Comparison of ENCODE assay signal across 21 cellular contexts in the genomic region with DNA sequence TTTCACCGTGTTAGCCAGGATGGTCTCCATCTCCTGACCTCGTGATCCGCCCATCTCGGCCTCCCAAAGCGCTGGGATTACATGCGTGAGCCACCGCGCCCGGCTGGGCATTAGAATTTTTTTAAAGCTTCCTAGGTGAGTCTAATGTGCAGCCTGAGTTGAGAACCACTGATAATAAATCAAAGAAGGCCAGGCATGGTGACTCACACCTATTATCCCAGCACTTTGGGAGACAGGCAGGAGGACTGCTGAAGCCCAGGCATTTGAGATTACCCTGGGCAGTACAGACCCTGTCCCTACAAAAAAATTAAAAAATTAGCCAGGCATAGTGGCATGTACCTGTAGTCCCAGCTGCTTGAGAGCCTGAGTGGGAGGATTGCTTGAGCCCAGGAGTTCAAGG. TPM values are rescaled to one million over a fixed set of nuclear protein-coding genes. Genes with fewer than 3 reads are reported as not detected.
"Had no signal": no experiment of that assay in that cellular context is flagged by ENCODE, and none has a peak within 500 bp of the region (broad histone marks: within the 10 kb centered on the region; RNA-seq: fewer than 3 reads in every experiment).

No MANE protein-coding gene starts in this region.

- ATAC-seq: activated CD8-positive, alpha-beta memory T cell treated with anti-CD3 and anti-CD28 coated beads, Interleukin-2, amount 10 ng/mL, durations not matched to agents 7 days and 5 days; activated naive CD4-positive, alpha-beta T cell treated with anti-CD3 and anti-CD28 coated beads, Interleukin-2, amount 50 U/mL, for 72 hours; activated T-cell treated with anti-CD3 and anti-CD28 coated beads, Interleukin-2, amount 50 U/mL, for 4 hours; body of pancreas; naive thymus-derived CD8-positive, alpha-beta T cell; pancreas; T-cell; upper lobe of right lung had no signal

- H3K4me1 Mint-ChIP-seq: activated CD8-positive, alpha-beta memory T cell treated with anti-CD3 and anti-CD28 coated beads, Interleukin-2, amount 10 ng/mL, durations not matched to agents 7 days and 5 days; T-cell had no signal

- H3K36me3 ChIP-seq: colonic mucosa, esophagus squamous epithelium, pancreas, stomach, upper lobe of right lung had no signal

- FAIRE-seq: endometrium, pancreas had no signal

- H3K9me3 ChIP-seq: body of pancreas, colonic mucosa, esophagus squamous epithelium, pancreas, stomach, testis, upper lobe of right lung had no signal

- H3K27me3 Mint-ChIP-seq: activated CD4-positive, alpha-beta memory T cell treated with anti-CD3 and anti-CD28 coated beads for 36 hours; naive thymus-derived CD8-positive, alpha-beta T cell; T-cell had no signal

- H3K27me3 ChIP-seq: body of pancreas, colonic mucosa, pancreas, stomach, testis, upper lobe of right lung had no signal

- H3K36me3 Mint-ChIP-seq: activated CD4-positive, alpha-beta memory T cell treated with anti-CD3 and anti-CD28 coated beads for 36 hours; activated CD8-positive, alpha-beta memory T cell treated with anti-CD3 and anti-CD28 coated beads, Interleukin-2, amount 10 ng/mL, durations not matched to agents 7 days and 5 days; activated naive CD4-positive, alpha-beta T cell treated with anti-CD3 and anti-CD28 coated beads, Interleukin-2, amount 50 U/mL, for 72 hours; naive thymus-derived CD8-positive, alpha-beta T cell; T-cell had no signal

- H3K4me3 ChIP-seq: body of pancreas, colonic mucosa, esophagus squamous epithelium, pancreas, stomach, testis, upper lobe of right lung had no signal

- H3K27ac ChIP-seq: body of pancreas, colonic mucosa, esophagus squamous epithelium, pancreas, stomach, testis, upper lobe of right lung had no signal

- H3K4me3 Mint-ChIP-seq: activated CD4-positive, alpha-beta memory T cell treated with anti-CD3 and anti-CD28 coated beads for 36 hours; activated CD8-positive, alpha-beta memory T cell treated with anti-CD3 and anti-CD28 coated beads, Interleukin-2, amount 10 ng/mL, durations not matched to agents 7 days and 5 days; activated T-cell treated with anti-CD3 and anti-CD28 coated beads, Interleukin-2, amount 50 U/mL, for 4 hours; naive thymus-derived CD8-positive, alpha-beta T cell; T-cell had no signal

- H3K9me3 Mint-ChIP-seq: activated CD4-positive, alpha-beta memory T cell treated with anti-CD3 and anti-CD28 coated beads for 36 hours; activated naive CD4-positive, alpha-beta T cell treated with anti-CD3 and anti-CD28 coated beads, Interleukin-2, amount 50 U/mL, for 72 hours; activated T-cell treated with anti-CD3 and anti-CD28 coated beads, Interleukin-2, amount 50 U/mL, for 4 hours; naive thymus-derived CD8-positive, alpha-beta T cell; T-cell had no signal

- DNase-seq: activated CD4-positive, alpha-beta memory T cell treated with anti-CD3 and anti-CD28 coated beads for 36 hours; activated CD8-positive, alpha-beta memory T cell treated with anti-CD3 and anti-CD28 coated beads, Interleukin-2, amount 10 ng/mL, durations not matched to agents 7 days and 5 days; activated gamma-delta T cell; activated T-cell treated with anti-CD3 and anti-CD28 coated beads, Interleukin-2, amount 50 U/mL, for 4 hours; amniotic stem cell; body of pancreas; caudate nucleus; colonic mucosa; esophagus squamous epithelium; glutamatergic neuron; mammary epithelial cell; naive thymus-derived CD8-positive, alpha-beta T cell; pancreas; stimulated activated CD4-positive, alpha-beta T cell treated with anti-CD3 and anti-CD28 coated beads, Interleukin-1b, Interleukin-23, amount 100 ng/mL, for 48 hours; stomach; T-cell; T-helper 9 cell; testis; upper lobe of right lung had no signal

- H3K27ac Mint-ChIP-seq: activated CD4-positive, alpha-beta memory T cell treated with anti-CD3 and anti-CD28 coated beads for 36 hours; activated CD8-positive, alpha-beta memory T cell treated with anti-CD3 and anti-CD28 coated beads, Interleukin-2, amount 10 ng/mL, durations not matched to agents 7 days and 5 days; activated naive CD4-positive, alpha-beta T cell treated with anti-CD3 and anti-CD28 coated beads, Interleukin-2, amount 50 U/mL, for 72 hours; naive thymus-derived CD8-positive, alpha-beta T cell; T-cell had no signal

- H3K4me1 ChIP-seq: body of pancreas, colonic mucosa, pancreas, stomach, testis, upper lobe of right lung had no signal

RNA-seq across cellular contexts. Expression of gene MEI1, which starts 13.7 kb away (rescaled TPM):
- total RNA-seq: body of pancreas had no signal
